ENCODE assay signal across 8 cellular contexts in genomic region chr7:27586825-27587224, GRCh38.
DNase-seq lines count a peak whose midpoint lies in the region; ATAC-seq, FAIRE-seq and TF ChIP-seq lines count a peak whose summit lies in the region.

No MANE protein-coding gene starts in this region.

- CTCF ChIA-PET in HepG2 (lab: Yijun Ruan, JAX; ENCODE audit: low intra/inter-chr PET ratio, low total read pairs): no interaction called here

- ATAC-seq in right lobe of liver (peak; percentile 17 to 42 (median 38)), HepG2 (no peak), HG03064 (IDR thresholded peaks at IDR 0.05; ENCODE audit: low read depth, unreplicated experiment) (peak; percentile 78), T-helper 17 cell (no peak)
- no peak for ATAC-seq in effector memory CD8-positive, alpha-beta T cell (replicated peaks)

- H3F3A ChIP-seq in neural progenitor cell (ENCODE audit: low read depth): peaks cover 8% of the 10 kb centered on the region

- intact Hi-C loops in right lobe of liver (cut with DNase I): no loop called here
- intact Hi-C loops in HepG2 (cut with micrococcal nuclease; ENCODE audit: unreplicated experiment): no loop called here

- H3K27ac ChIP-seq in right lobe of liver: no peak overlapping the region
- no peak overlapping the region for H3K27ac ChIP-seq in HepG2 (ENCODE audit: extremely low read length, insufficient read depth, low read length)
- no peak overlapping the region for H3K27ac ChIP-seq in neural progenitor cell

- H3K9me3 Mint-ChIP-seq in neural progenitor cell: no peaks in the 10 kb centered on the region
- H3K9me3 Mint-ChIP-seq in effector memory CD8-positive, alpha-beta T cell: no peaks in the 10 kb centered on the region

- FAIRE-seq in HepG2 (lab: Jason Lieb, UNC): no peak

- no peaks in the 10 kb centered on the region for H3K79me2 ChIP-seq in HepG2 (ENCODE audit: insufficient read depth, low read length)
- no peaks in the 10 kb centered on the region for H3K79me2 ChIP-seq in neural progenitor cell (ENCODE audit: low read depth)

- H3K4me1 ChIP-seq in right lobe of liver: no peaks in the 10 kb centered on the region
- no peaks in the 10 kb centered on the region for H3K4me1 ChIP-seq in HepG2 (ENCODE audit: insufficient read depth, low read length)
- H3K4me1 ChIP-seq in neural progenitor cell: peaks cover 23% of the 10 kb centered on the region

- no peaks in the 10 kb centered on the region for H3K27me3 ChIP-seq in right lobe of liver
- no peaks in the 10 kb centered on the region for H3K27me3 ChIP-seq in HepG2 (ENCODE audit: control insufficient read depth in 1 of 2, insufficient read depth in 2 of 2, low read length in 2 of 2)
- no peaks in the 10 kb centered on the region for H3K27me3 ChIP-seq in neural progenitor cell

- no peak overlapping the region for H3K4me3 ChIP-seq in right lobe of liver
- no peak overlapping the region for H3K4me3 ChIP-seq in HepG2 (replicated peaks in 1 of 3; ENCODE audit: insufficient read depth in 1 of 3, low read depth in 2 of 3, low read length in 3 of 3)
- H3K4me3 ChIP-seq in neural progenitor cell: no peak overlapping the region

- WGBS in right lobe of liver (ENCODE audit: insufficient coverage, low coverage, low lambda C conversion rate, missing lambda C conversion rate): 80% methylated on average over 1 of the region's 8 CpGs
- WGBS in HepG2 (ENCODE audit: low lambda C conversion rate): 91% methylated on average over 6 of the region's 8 CpGs

- H3K9me3 ChIP-seq in right lobe of liver (no peaks in the 10 kb centered on the region), HepG2 (ENCODE audit: low read length) (no peaks in the 10 kb centered on the region), neural progenitor cell (ENCODE audit: low read depth) (no peaks in the 10 kb centered on the region), T-helper 17 cell (ENCODE audit: control insufficient read depth, low read length, poor library complexity, severe bottlenecking) (no peaks in the 10 kb centered on the region)

- in situ Hi-C loops in HepG2 (cut with HindIII; ENCODE audit: extremely low pct_ligation_motif_present, low pct_unique_long_range_greater_than_20kb): no loop called here

- H3K4me1 Mint-ChIP-seq in neural progenitor cell (peaks cover 20% of the 10 kb centered on the region), T-helper 17 cell (no peaks in the 10 kb centered on the region)
- H3K4me1 Mint-ChIP-seq in effector memory CD8-positive, alpha-beta T cell (ENCODE audit: low read depth in 2 of 2): no peaks in the 10 kb centered on the region

- BruUV-seq in HepG2 (replicated peaks; lab: Mats Ljungman, UMichigan): no TSS peak

- TF ChIP-seq RAD21 in HepG2 (CRISPR knock-in tag; IDR thresholded peaks at IDR 0.05): no peak

- TF ChIP-seq CTCF in right lobe of liver (IDR thresholded peaks at IDR 0.05) (no peak), HepG2 (CRISPR knock-in tag; IDR thresholded peaks at IDR 0.05) (no peak), neural progenitor cell (IDR thresholded peaks at IDR 0.05) (no peak)

- H3K27me3 Mint-ChIP-seq in neural progenitor cell (ENCODE audit: insufficient read depth, low read depth): no peaks in the 10 kb centered on the region
- H3K27me3 Mint-ChIP-seq in effector memory CD8-positive, alpha-beta T cell: no peaks in the 10 kb centered on the region
- no peaks in the 10 kb centered on the region for H3K27me3 Mint-ChIP-seq in T-helper 17 cell

- no peaks in the 10 kb centered on the region for H3K36me3 ChIP-seq in right lobe of liver
- no peaks in the 10 kb centered on the region; a peak in 1 of 5 replicates for H3K36me3 ChIP-seq in HepG2 (replicated peaks in 1 of 2; ENCODE audit: control insufficient read depth in 1 of 2, insufficient read depth in 2 of 2, low read length in 2 of 2)
- H3K36me3 ChIP-seq in neural progenitor cell: peaks cover under 1% of the 10 kb centered on the region

- H3K9ac ChIP-seq in HepG2 (ENCODE audit: insufficient read depth, low read depth, low read length): no peak overlapping the region
- H3K9ac ChIP-seq in neural progenitor cell: no peak overlapping the region

- POLR2A ChIA-PET in HepG2 (lab: Yijun Ruan, JAX): no interaction called here

- DNase-seq in right lobe of liver (no peak), HepG2 (ENCODE audit: low spot score) (no peak), NCI-H446 treated with DMSO at 0.1 percent for 48 hours (lab: John Stamatoyannopoulos, UW) (peak; percentile 62), neural progenitor cell (ENCODE audit: low spot score) (peak; percentile 23), T-helper 17 cell (no peak)
- DNase-seq in activated CD8-positive, alpha-beta memory T cell treated with anti-CD3 and anti-CD28 coated beads for 24 hours: no peak
- DNase-seq in effector memory CD8-positive, alpha-beta T cell: no peak

- no peak for TF ChIP-seq POLR2A in right lobe of liver (IDR thresholded peaks at IDR 0.05)
- no peak for TF ChIP-seq POLR2A in HepG2 (IDR thresholded peaks at IDR 0.05; ENCODE audit: insufficient read depth in 1 of 2, low read depth in 2 of 2, low read length in 2 of 2)

- H2AFZ ChIP-seq in HepG2 (ENCODE audit: low read length): no peak overlapping the region
- H2AFZ ChIP-seq in neural progenitor cell (replicated peaks): no peak overlapping the region

- H3K27ac Mint-ChIP-seq in neural progenitor cell (peak overlapping the region; percentile 4), T-helper 17 cell (no peak overlapping the region)
- H3K27ac Mint-ChIP-seq in effector memory CD8-positive, alpha-beta T cell: no peak overlapping the region

- H3K4me3 Mint-ChIP-seq in neural progenitor cell: no peak overlapping the region
- no peak overlapping the region for H3K4me3 Mint-ChIP-seq in effector memory CD8-positive, alpha-beta T cell
- no peak overlapping the region for H3K4me3 Mint-ChIP-seq in T-helper 17 cell

- peaks cover 3% of the 10 kb centered on the region for H3K36me3 Mint-ChIP-seq in neural progenitor cell
- peaks cover 6% of the 10 kb centered on the region for H3K36me3 Mint-ChIP-seq in effector memory CD8-positive, alpha-beta T cell (ENCODE audit: insufficient read depth)
- peaks cover 4% of the 10 kb centered on the region for H3K36me3 Mint-ChIP-seq in T-helper 17 cell (ENCODE audit: low read depth)

- H4K20me1 ChIP-seq in HepG2 (ENCODE audit: insufficient read depth, low read length): no peaks in the 10 kb centered on the region
- peaks cover 11% of the 10 kb centered on the region for H4K20me1 ChIP-seq in neural progenitor cell (ENCODE audit: low read depth)

- H3K4me2 ChIP-seq in HepG2 (ENCODE audit: low read depth, low read length) (no peak overlapping the region), neural progenitor cell (peak overlapping the region; percentile 29)

- TF ChIP-seq EP300 in HepG2 (IDR thresholded peaks at IDR 0.05; ENCODE audit: low read depth in 2 of 2, low read length in 2 of 2) (no peak), HepG2 (CRISPR knock-in tag; IDR thresholded peaks at IDR 0.05; ENCODE audit: borderline replicate concordance) (no peak)

TF ChIP-seq in HepG2, 621 proteins besides CTCF, POLR2A, EP300 and RAD21:
- TF ChIP-seq ZNF10 (CRISPR knock-in tag; IDR thresholded peaks at IDR 0.05; ENCODE audit: borderline replicate concordance, low read depth) (no peak), ZNF761 (CRISPR knock-in tag; conservative IDR thresholded peaks at IDR 0.05) (no peak), ZNF230 (CRISPR knock-in tag; IDR thresholded peaks at IDR 0.05) (no peak), TEAD3 (CRISPR knock-in tag; optimal IDR thresholded peaks at IDR 0.05; ENCODE audit: borderline replicate concordance) (no peak), ZBTB43 (CRISPR knock-in tag; conservative IDR thresholded peaks at IDR 0.05) (no peak), HNRNPLL (IDR thresholded peaks at IDR 0.05; ENCODE audit: low read depth, low read length, poor library complexity, severe bottlenecking) (no peak), REPIN1 (CRISPR knock-in tag; IDR thresholded peaks at IDR 0.05; ENCODE audit: borderline replicate concordance, low read depth) (no peak), RXRB (CRISPR knock-in tag; IDR thresholded peaks at IDR 0.05; ENCODE audit: borderline replicate concordance) (no peak), EHMT2 (IDR thresholded peaks at IDR 0.05; ENCODE audit: borderline replicate concordance, low read depth, low read length) (no peak), ZNF563 (CRISPR knock-in tag; IDR thresholded peaks at IDR 0.05) (no peak)

Comparison
In these comparisons a context has a peak if more than half of its experiments do, and no peak if none do; other contexts are left out.
1. ATAC-seq: peak in right lobe of liver (4 of 4) and HG03064 (single experiment); none in HepG2 (single experiment), effector memory CD8-positive, alpha-beta T cell (single experiment) and T-helper 17 cell (single experiment).
2. DNase-seq: peak in NCI-H446 treated with DMSO at 0.1 percent for 48 hours (single experiment) and neural progenitor cell (single experiment); none in right lobe of liver (0 of 3), HepG2 (single experiment), activated CD8-positive, alpha-beta memory T cell treated with anti-CD3 and anti-CD28 coated beads for 24 hours (single experiment), effector memory CD8-positive, alpha-beta T cell (0 of 3) and T-helper 17 cell (0 of 3).